1 cellular context compared by ENCODE assay signal in the genomic region with DNA sequence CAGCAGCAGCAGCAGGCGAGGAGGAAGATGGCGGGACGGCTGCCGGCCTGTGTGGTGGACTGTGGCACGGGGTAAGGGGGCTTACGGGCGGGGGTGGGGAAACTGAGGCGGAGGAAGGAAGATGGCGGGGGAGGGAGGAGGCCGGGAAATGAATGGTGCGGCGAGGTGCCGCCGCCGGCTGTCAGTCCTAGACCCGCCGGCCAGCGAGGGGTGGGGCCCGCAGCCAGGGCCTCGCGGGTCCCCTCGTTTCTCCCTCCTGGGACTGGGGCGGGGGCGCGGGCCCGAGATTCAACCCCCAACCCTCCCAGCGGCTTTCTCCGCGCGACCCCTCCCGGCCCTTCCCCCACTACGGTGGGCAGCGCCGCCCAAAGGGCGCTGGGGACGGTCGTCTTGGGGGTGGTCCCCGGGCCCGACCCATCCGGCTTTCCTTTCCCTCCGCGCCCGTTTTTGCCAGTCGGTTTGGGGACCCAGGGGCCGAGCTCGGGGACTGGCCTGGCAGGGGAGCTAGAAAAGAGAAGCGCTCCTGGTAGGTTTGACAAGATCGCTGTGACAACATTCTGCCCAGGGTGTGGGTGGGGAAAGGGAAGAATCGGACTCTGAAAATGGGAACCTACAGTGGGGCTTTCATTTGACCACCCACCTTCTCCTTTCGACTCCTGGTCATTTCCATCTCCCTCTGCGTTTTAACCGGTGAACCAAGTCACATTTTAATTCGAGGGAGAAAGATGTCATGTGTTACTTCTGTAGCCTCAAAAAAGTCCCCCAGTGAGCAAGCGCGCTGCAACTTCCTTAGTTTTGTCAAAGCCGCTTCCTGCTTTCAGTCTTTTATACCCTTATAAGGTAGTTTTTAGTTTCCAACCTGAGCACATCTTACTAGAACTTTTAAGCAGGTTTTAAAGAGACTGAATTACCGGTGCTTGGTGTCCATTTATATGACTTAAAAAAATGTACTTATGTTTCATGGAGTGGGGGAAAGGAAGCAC.
TF ChIP-seq lines count a peak whose summit lies in the region.

No MANE protein-coding gene starts in this region.

TF ChIP-seq in GM12878, 131 proteins besides CTCF, POLR2A, EP300 and RAD21 (continued from another document and continues in another):
- TF ChIP-seq, protein P1, sequence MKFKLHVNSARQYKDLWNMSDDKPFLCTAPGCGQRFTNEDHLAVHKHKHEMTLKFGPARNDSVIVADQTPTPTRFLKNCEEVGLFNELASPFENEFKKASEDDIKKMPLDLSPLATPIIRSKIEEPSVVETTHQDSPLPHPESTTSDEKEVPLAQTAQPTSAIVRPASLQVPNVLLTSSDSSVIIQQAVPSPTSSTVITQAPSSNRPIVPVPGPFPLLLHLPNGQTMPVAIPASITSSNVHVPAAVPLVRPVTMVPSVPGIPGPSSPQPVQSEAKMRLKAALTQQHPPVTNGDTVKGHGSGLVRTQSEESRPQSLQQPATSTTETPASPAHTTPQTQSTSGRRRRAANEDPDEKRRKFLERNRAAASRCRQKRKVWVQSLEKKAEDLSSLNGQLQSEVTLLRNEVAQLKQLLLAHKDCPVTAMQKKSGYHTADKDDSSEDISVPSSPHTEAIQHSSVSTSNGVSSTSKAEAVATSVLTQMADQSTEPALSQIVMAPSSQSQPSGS (IDR thresholded peaks at IDR 0.05; ENCODE audit: low read length) = peak; percentile 47
- TF ChIP-seq, protein P2, sequence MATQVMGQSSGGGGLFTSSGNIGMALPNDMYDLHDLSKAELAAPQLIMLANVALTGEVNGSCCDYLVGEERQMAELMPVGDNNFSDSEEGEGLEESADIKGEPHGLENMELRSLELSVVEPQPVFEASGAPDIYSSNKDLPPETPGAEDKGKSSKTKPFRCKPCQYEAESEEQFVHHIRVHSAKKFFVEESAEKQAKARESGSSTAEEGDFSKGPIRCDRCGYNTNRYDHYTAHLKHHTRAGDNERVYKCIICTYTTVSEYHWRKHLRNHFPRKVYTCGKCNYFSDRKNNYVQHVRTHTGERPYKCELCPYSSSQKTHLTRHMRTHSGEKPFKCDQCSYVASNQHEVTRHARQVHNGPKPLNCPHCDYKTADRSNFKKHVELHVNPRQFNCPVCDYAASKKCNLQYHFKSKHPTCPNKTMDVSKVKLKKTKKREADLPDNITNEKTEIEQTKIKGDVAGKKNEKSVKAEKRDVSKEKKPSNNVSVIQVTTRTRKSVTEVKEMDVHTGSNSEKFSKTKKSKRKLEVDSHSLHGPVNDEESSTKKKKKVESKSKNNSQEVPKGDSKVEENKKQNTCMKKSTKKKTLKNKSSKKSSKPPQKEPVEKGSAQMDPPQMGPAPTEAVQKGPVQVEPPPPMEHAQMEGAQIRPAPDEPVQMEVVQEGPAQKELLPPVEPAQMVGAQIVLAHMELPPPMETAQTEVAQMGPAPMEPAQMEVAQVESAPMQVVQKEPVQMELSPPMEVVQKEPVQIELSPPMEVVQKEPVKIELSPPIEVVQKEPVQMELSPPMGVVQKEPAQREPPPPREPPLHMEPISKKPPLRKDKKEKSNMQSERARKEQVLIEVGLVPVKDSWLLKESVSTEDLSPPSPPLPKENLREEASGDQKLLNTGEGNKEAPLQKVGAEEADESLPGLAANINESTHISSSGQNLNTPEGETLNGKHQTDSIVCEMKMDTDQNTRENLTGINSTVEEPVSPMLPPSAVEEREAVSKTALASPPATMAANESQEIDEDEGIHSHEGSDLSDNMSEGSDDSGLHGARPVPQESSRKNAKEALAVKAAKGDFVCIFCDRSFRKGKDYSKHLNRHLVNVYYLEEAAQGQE (IDR thresholded peaks at IDR 0.05; ENCODE audit: low read depth, low read length) = peak; percentile 16; the same call in 1 of the 2 replicates
- TF ChIP-seq, protein P3, sequence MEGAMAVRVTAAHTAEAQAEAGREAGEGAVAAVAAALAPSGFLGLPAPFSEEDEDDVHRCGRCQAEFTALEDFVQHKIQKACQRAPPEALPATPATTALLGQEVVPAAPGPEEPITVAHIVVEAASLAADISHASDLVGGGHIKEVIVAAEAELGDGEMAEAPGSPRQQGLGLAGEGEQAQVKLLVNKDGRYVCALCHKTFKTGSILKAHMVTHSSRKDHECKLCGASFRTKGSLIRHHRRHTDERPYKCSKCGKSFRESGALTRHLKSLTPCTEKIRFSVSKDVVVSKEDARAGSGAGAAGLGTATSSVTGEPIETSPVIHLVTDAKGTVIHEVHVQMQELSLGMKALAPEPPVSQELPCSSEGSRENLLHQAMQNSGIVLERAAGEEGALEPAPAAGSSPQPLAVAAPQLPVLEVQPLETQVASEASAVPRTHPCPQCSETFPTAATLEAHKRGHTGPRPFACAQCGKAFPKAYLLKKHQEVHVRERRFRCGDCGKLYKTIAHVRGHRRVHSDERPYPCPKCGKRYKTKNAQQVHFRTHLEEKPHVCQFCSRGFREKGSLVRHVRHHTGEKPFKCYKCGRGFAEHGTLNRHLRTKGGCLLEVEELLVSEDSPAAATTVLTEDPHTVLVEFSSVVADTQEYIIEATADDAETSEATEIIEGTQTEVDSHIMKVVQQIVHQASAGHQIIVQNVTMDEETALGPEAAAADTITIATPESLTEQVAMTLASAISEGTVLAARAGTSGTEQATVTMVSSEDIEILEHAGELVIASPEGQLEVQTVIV (IDR thresholded peaks at IDR 0.05; ENCODE audit: borderline replicate concordance, partially characterized antibody) = no peak
- TF ChIP-seq KLF5 (IDR thresholded peaks at IDR 0.05; ENCODE audit: partially characterized antibody) (peak; percentile 51), CREB1 (IDR thresholded peaks at IDR 0.05; ENCODE audit: low read depth) (no peak; the same call in 1 of the 2 replicates), NFYA (IDR thresholded peaks at IDR 0.05; ENCODE audit: borderline replicate concordance, low read depth, low read length) (no peak), ZNF384 (IDR thresholded peaks at IDR 0.05; ENCODE audit: borderline replicate concordance, low read depth, low read length) (no peak), HDGF (IDR thresholded peaks at IDR 0.05) (no peak), SMAD1 (IDR thresholded peaks at IDR 0.05; ENCODE audit: low read depth, partially characterized antibody) (peak; percentile 74), SUZ12 (IDR thresholded peaks at IDR 0.05; ENCODE audit: unreplicated experiment) (no peak), ETV6 (conservative IDR thresholded peaks at IDR 0.05 in 1 of 2, IDR thresholded peaks at IDR 0.05 in 1 of 2; ENCODE audit: borderline replicate concordance in 1 of 2, low read depth in 1 of 2) (peak in 1 of 2 experiments; percentile 45; a peak in 1 of 4 replicates), BHLHE40 (IDR thresholded peaks at IDR 0.05; ENCODE audit: borderline replicate concordance in 1 of 2, low read depth in 2 of 2, low read length in 1 of 2) (0 out of 4 replicates have a peak, but pooled peaks of 1 of the 2 experiments have one; percentile 5), SRF (IDR thresholded peaks at IDR 0.05; ENCODE audit: low read depth in 2 of 2, low read length in 2 of 2) (peak; percentile 61 to 96), NR2F1 (conservative IDR thresholded peaks at IDR 0.05) (no peak; the same call in 1 of the 2 replicates), TAF1 (IDR thresholded peaks at IDR 0.05; ENCODE audit: borderline replicate concordance, low read depth, low read length) (peak; percentile 74), ZNF622 (IDR thresholded peaks at IDR 0.05) (no peak), SP1 (IDR thresholded peaks at IDR 0.05; ENCODE audit: low read depth, low read length) (no peak), PAX5 (IDR thresholded peaks at IDR 0.05; ENCODE audit: borderline replicate concordance, low read depth, low read length) (peak; percentile 19; the same call in 1 of the 2 replicates), CHD2 (IDR thresholded peaks at IDR 0.05; ENCODE audit: borderline replicate concordance, low read depth, low read length) (no peak), CBFB (IDR thresholded peaks at IDR 0.05; ENCODE audit: low read depth) (peak; percentile 27; the same call in 1 of the 2 replicates), TCF3 (IDR thresholded peaks at IDR 0.05; ENCODE audit: borderline replicate concordance, insufficient read depth, low read depth, low read length) (no peak), HDAC6 (IDR thresholded peaks at IDR 0.05; ENCODE audit: unreplicated experiment) (no peak), CHD1 (IDR thresholded peaks at IDR 0.05; ENCODE audit: low read depth, low read length) (peak; percentile 72; the same call in 1 of the 2 replicates), POLR2AphosphoS2 (IDR thresholded peaks at IDR 0.05; ENCODE audit: low read depth, low read length) (0 out of 2 replicates have a peak, but pooled peaks have one; percentile 5)
- TF ChIP-seq, protein P4, sequence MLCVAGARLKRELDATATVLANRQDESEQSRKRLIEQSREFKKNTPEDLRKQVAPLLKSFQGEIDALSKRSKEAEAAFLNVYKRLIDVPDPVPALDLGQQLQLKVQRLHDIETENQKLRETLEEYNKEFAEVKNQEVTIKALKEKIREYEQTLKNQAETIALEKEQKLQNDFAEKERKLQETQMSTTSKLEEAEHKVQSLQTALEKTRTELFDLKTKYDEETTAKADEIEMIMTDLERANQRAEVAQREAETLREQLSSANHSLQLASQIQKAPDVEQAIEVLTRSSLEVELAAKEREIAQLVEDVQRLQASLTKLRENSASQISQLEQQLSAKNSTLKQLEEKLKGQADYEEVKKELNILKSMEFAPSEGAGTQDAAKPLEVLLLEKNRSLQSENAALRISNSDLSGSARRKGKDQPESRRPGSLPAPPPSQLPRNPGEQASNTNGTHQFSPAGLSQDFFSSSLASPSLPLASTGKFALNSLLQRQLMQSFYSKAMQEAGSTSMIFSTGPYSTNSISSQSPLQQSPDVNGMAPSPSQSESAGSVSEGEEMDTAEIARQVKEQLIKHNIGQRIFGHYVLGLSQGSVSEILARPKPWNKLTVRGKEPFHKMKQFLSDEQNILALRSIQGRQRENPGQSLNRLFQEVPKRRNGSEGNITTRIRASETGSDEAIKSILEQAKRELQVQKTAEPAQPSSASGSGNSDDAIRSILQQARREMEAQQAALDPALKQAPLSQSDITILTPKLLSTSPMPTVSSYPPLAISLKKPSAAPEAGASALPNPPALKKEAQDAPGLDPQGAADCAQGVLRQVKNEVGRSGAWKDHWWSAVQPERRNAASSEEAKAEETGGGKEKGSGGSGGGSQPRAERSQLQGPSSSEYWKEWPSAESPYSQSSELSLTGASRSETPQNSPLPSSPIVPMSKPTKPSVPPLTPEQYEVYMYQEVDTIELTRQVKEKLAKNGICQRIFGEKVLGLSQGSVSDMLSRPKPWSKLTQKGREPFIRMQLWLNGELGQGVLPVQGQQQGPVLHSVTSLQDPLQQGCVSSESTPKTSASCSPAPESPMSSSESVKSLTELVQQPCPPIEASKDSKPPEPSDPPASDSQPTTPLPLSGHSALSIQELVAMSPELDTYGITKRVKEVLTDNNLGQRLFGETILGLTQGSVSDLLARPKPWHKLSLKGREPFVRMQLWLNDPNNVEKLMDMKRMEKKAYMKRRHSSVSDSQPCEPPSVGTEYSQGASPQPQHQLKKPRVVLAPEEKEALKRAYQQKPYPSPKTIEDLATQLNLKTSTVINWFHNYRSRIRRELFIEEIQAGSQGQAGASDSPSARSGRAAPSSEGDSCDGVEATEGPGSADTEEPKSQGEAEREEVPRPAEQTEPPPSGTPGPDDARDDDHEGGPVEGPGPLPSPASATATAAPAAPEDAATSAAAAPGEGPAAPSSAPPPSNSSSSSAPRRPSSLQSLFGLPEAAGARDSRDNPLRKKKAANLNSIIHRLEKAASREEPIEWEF (IDR thresholded peaks at IDR 0.05; ENCODE audit: insufficient replicate concordance, low read depth, low read length) = no peak
- TF ChIP-seq, protein P5, sequence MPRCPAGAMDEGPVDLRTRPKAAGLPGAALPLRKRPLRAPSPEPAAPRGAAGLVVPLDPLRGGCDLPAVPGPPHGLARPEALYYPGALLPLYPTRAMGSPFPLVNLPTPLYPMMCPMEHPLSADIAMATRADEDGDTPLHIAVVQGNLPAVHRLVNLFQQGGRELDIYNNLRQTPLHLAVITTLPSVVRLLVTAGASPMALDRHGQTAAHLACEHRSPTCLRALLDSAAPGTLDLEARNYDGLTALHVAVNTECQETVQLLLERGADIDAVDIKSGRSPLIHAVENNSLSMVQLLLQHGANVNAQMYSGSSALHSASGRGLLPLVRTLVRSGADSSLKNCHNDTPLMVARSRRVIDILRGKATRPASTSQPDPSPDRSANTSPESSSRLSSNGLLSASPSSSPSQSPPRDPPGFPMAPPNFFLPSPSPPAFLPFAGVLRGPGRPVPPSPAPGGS (IDR thresholded peaks at IDR 0.05; ENCODE audit: borderline replicate concordance, insufficient read depth, low read depth, low read length, poor library complexity, severe bottlenecking) = peak; percentile 41
- TF ChIP-seq, protein P6, sequence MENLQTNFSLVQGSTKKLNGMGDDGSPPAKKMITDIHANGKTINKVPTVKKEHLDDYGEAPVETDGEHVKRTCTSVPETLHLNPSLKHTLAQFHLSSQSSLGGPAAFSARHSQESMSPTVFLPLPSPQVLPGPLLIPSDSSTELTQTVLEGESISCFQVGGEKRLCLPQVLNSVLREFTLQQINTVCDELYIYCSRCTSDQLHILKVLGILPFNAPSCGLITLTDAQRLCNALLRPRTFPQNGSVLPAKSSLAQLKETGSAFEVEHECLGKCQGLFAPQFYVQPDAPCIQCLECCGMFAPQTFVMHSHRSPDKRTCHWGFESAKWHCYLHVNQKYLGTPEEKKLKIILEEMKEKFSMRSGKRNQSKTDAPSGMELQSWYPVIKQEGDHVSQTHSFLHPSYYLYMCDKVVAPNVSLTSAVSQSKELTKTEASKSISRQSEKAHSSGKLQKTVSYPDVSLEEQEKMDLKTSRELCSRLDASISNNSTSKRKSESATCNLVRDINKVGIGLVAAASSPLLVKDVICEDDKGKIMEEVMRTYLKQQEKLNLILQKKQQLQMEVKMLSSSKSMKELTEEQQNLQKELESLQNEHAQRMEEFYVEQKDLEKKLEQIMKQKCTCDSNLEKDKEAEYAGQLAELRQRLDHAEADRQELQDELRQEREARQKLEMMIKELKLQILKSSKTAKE (IDR thresholded peaks at IDR 0.05; ENCODE audit: low read depth, poor library complexity, severe bottlenecking) = peak; percentile 24
- TF ChIP-seq, protein P7, sequence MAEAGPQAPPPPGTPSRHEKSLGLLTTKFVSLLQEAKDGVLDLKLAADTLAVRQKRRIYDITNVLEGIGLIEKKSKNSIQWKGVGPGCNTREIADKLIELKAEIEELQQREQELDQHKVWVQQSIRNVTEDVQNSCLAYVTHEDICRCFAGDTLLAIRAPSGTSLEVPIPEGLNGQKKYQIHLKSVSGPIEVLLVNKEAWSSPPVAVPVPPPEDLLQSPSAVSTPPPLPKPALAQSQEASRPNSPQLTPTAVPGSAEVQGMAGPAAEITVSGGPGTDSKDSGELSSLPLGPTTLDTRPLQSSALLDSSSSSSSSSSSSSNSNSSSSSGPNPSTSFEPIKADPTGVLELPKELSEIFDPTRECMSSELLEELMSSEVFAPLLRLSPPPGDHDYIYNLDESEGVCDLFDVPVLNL (IDR thresholded peaks at IDR 0.05; ENCODE audit: low read depth, low read length) = no peak
- TF ChIP-seq, protein P8, sequence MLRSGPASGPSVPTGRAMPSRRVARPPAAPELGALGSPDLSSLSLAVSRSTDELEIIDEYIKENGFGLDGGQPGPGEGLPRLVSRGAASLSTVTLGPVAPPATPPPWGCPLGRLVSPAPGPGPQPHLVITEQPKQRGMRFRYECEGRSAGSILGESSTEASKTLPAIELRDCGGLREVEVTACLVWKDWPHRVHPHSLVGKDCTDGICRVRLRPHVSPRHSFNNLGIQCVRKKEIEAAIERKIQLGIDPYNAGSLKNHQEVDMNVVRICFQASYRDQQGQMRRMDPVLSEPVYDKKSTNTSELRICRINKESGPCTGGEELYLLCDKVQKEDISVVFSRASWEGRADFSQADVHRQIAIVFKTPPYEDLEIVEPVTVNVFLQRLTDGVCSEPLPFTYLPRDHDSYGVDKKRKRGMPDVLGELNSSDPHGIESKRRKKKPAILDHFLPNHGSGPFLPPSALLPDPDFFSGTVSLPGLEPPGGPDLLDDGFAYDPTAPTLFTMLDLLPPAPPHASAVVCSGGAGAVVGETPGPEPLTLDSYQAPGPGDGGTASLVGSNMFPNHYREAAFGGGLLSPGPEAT (IDR thresholded peaks at IDR 0.05; ENCODE audit: low read depth) = peak; percentile 76
- TF ChIP-seq, protein P9, sequence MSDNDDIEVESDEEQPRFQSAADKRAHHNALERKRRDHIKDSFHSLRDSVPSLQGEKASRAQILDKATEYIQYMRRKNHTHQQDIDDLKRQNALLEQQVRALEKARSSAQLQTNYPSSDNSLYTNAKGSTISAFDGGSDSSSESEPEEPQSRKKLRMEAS (IDR thresholded peaks at IDR 0.05; ENCODE audit: low read depth, low read length) = peak; percentile 46; the same call in 1 of the 2 replicates
